ENCODE assay signal across 1 cellular context in the genomic region with DNA sequence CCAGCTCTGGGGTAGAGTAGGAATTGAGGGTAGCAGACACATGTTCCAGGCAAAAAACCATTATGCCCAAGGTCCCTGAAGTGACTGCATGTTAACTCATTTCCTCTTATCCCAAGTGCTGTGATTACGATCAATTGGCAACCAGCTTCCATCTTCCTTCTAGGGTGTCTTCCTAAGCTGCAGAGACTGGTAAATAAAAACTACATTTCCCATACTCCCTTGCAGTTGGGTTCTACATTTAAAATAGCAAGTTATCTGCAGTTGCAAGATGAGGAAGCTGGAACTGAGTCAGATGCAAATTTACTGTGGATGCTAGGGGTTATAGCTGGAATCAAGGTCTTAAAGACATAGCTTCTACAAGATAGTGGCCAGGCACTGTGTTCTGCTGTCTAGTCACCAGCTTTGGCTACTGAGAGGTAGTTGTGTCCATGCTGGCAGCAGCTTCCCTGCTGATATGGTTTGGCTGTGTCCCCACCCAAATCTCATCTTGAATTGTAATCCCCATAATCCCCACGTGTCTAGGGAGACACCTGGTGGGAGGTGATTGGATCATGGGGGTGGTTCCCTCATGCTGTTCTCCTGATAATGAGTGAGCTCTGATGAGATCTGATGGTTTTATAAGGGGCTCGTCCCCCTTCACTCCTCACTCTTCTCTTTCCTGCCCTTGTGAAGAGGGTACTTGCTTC.
TF ChIP-seq lines count a peak whose summit lies in the region.

No MANE protein-coding gene starts in this region.

TF ChIP-seq in K562, 482 proteins besides CTCF, POLR2A, EP300 and RAD21 (continued from another document):
- TF ChIP-seq TCF3 (CRISPR knock-in tag; IDR thresholded peaks at IDR 0.05) = 0 out of 2 replicates have a peak, but pooled peaks have one; percentile 39
- 0 out of 2 replicates have a peak, but pooled peaks have one; percentile 5 for TF ChIP-seq TEAD4 (IDR thresholded peaks at IDR 0.05; ENCODE audit: low read length)
- no peak for TF ChIP-seq TEAD4 (CRISPR knock-in tag; IDR thresholded peaks at IDR 0.05; ENCODE audit: borderline replicate concordance)
- TF ChIP-seq, protein P1, sequence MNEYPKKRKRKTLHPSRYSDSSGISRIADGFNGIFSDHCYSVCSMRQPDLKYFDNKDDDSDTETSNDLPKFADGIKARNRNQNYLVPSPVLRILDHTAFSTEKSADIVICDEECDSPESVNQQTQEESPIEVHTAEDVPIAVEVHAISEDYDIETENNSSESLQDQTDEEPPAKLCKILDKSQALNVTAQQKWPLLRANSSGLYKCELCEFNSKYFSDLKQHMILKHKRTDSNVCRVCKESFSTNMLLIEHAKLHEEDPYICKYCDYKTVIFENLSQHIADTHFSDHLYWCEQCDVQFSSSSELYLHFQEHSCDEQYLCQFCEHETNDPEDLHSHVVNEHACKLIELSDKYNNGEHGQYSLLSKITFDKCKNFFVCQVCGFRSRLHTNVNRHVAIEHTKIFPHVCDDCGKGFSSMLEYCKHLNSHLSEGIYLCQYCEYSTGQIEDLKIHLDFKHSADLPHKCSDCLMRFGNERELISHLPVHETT (CRISPR knock-in tag; conservative IDR thresholded peaks at IDR 0.05 in 1 of 2, IDR thresholded peaks at IDR 0.05 in 1 of 2) = no peak
- TF ChIP-seq XRCC5 (IDR thresholded peaks at IDR 0.05; ENCODE audit: low read depth, low read length) = no peak
- 0 out of 2 replicates have a peak, but pooled peaks have one; percentile 40 for TF ChIP-seq HMBOX1 (IDR thresholded peaks at IDR 0.05)
- no peak for TF ChIP-seq SP1 (CRISPR knock-in tag; IDR thresholded peaks at IDR 0.05)
- TF ChIP-seq MAZ (CRISPR knock-in tag; conservative IDR thresholded peaks at IDR 0.05 in 1 of 2, IDR thresholded peaks at IDR 0.05 in 1 of 2) = 0 out of 4 replicates have a peak, but pooled peaks of 1 of the 2 experiments have one; percentile 11
- TF ChIP-seq, protein P2, sequence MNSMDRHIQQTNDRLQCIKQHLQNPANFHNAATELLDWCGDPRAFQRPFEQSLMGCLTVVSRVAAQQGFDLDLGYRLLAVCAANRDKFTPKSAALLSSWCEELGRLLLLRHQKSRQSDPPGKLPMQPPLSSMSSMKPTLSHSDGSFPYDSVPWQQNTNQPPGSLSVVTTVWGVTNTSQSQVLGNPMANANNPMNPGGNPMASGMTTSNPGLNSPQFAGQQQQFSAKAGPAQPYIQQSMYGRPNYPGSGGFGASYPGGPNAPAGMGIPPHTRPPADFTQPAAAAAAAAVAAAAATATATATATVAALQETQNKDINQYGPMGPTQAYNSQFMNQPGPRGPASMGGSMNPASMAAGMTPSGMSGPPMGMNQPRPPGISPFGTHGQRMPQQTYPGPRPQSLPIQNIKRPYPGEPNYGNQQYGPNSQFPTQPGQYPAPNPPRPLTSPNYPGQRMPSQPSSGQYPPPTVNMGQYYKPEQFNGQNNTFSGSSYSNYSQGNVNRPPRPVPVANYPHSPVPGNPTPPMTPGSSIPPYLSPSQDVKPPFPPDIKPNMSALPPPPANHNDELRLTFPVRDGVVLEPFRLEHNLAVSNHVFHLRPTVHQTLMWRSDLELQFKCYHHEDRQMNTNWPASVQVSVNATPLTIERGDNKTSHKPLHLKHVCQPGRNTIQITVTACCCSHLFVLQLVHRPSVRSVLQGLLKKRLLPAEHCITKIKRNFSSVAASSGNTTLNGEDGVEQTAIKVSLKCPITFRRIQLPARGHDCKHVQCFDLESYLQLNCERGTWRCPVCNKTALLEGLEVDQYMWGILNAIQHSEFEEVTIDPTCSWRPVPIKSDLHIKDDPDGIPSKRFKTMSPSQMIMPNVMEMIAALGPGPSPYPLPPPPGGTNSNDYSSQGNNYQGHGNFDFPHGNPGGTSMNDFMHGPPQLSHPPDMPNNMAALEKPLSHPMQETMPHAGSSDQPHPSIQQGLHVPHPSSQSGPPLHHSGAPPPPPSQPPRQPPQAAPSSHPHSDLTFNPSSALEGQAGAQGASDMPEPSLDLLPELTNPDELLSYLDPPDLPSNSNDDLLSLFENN (IDR thresholded peaks at IDR 0.05; ENCODE audit: low read depth in 2 of 2, low read length in 2 of 2) = no peak
- peak in 1 of 2 experiments; percentile 26; a peak in 1 of 4 replicates for TF ChIP-seq TRIM24 (IDR thresholded peaks at IDR 0.05)
- peak; percentile 52; the same call in 1 of the 2 replicates for TF ChIP-seq JUND (IDR thresholded peaks at IDR 0.05; ENCODE audit: borderline replicate concordance, low read depth, low read length)
- TF ChIP-seq JUND (tag; IDR thresholded peaks at IDR 0.05; ENCODE audit: borderline replicate concordance, low read depth, low read length) = no peak; the same call in 2 of the 3 replicates
- TF ChIP-seq CHD4 (IDR thresholded peaks at IDR 0.05; ENCODE audit: insufficient read depth, insufficient replicate concordance, low read depth, low read length, poor library complexity, severe bottlenecking) = no peak
- TF ChIP-seq SIX5 (IDR thresholded peaks at IDR 0.05; ENCODE audit: borderline replicate concordance in 1 of 2, insufficient read depth in 1 of 2, low read depth in 1 of 2, low read length in 2 of 2) = peak; percentile 19 to 35; a peak in 1 of 4 replicates
- TF ChIP-seq, protein P3, sequence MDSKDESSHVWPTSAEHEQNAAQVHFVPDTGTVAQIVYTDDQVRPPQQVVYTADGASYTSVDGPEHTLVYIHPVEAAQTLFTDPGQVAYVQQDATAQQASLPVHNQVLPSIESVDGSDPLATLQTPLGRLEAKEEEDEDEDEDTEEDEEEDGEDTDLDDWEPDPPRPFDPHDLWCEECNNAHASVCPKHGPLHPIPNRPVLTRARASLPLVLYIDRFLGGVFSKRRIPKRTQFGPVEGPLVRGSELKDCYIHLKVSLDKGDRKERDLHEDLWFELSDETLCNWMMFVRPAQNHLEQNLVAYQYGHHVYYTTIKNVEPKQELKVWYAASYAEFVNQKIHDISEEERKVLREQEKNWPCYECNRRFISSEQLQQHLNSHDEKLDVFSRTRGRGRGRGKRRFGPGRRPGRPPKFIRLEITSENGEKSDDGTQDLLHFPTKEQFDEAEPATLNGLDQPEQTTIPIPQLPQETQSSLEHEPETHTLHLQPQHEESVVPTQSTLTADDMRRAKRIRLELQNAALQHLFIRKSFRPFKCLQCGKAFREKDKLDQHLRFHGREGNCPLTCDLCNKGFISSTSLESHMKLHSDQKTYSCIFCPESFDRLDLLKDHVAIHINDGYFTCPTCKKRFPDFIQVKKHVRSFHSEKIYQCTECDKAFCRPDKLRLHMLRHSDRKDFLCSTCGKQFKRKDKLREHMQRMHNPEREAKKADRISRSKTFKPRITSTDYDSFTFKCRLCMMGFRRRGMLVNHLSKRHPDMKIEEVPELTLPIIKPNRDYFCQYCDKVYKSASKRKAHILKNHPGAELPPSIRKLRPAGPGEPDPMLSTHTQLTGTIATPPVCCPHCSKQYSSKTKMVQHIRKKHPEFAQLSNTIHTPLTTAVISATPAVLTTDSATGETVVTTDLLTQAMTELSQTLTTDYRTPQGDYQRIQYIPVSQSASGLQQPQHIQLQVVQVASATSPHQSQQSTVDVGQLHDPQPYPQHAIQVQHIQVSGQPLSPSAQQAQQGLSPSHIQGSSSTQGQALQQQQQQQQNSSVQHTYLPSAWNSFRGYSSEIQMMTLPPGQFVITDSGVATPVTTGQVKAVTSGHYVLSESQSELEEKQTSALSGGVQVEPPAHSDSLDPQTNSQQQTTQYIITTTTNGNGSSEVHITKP (IDR thresholded peaks at IDR 0.05; ENCODE audit: partially characterized antibody) = peak; percentile 79
- 0 out of 2 replicates have a peak, but pooled peaks have one; percentile 46 for TF ChIP-seq CREB3L1 (IDR thresholded peaks at IDR 0.05; ENCODE audit: borderline replicate concordance, low read depth)
- no peak for TF ChIP-seq ZNF766 (CRISPR knock-in tag; conservative IDR thresholded peaks at IDR 0.05)
- no peak for TF ChIP-seq KDM1A (IDR thresholded peaks at IDR 0.05)
- TF ChIP-seq CC2D1A (IDR thresholded peaks at IDR 0.05) = peak; percentile 90
- TF ChIP-seq ZNF431 (CRISPR knock-in tag; IDR thresholded peaks at IDR 0.05) = no peak
- TF ChIP-seq, protein P4, sequence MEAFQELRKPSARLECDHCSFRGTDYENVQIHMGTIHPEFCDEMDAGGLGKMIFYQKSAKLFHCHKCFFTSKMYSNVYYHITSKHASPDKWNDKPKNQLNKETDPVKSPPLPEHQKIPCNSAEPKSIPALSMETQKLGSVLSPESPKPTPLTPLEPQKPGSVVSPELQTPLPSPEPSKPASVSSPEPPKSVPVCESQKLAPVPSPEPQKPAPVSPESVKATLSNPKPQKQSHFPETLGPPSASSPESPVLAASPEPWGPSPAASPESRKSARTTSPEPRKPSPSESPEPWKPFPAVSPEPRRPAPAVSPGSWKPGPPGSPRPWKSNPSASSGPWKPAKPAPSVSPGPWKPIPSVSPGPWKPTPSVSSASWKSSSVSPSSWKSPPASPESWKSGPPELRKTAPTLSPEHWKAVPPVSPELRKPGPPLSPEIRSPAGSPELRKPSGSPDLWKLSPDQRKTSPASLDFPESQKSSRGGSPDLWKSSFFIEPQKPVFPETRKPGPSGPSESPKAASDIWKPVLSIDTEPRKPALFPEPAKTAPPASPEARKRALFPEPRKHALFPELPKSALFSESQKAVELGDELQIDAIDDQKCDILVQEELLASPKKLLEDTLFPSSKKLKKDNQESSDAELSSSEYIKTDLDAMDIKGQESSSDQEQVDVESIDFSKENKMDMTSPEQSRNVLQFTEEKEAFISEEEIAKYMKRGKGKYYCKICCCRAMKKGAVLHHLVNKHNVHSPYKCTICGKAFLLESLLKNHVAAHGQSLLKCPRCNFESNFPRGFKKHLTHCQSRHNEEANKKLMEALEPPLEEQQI (IDR thresholded peaks at IDR 0.05) = peak; percentile 89; the same call in 1 of the 2 replicates
- no peak for TF ChIP-seq NCOA2 (IDR thresholded peaks at IDR 0.05; ENCODE audit: partially characterized antibody in 2 of 2)
- no peak for TF ChIP-seq MEF2D (tag; conservative IDR thresholded peaks at IDR 0.05; ENCODE audit: low read depth)
- TF ChIP-seq THRAP3 (IDR thresholded peaks at IDR 0.05; ENCODE audit: borderline replicate concordance) = no peak
- TF ChIP-seq MTA3 (IDR thresholded peaks at IDR 0.05; ENCODE audit: borderline replicate concordance) = peak; percentile 33; the same call in 1 of the 2 replicates
- peak; percentile 45; the same call in 1 of the 2 replicates for TF ChIP-seq ZEB2 (IDR thresholded peaks at IDR 0.05)
- TF ChIP-seq ARID1B (IDR thresholded peaks at IDR 0.05) = peak; percentile 14; the same call in 1 of the 2 replicates
- TF ChIP-seq, protein P5, sequence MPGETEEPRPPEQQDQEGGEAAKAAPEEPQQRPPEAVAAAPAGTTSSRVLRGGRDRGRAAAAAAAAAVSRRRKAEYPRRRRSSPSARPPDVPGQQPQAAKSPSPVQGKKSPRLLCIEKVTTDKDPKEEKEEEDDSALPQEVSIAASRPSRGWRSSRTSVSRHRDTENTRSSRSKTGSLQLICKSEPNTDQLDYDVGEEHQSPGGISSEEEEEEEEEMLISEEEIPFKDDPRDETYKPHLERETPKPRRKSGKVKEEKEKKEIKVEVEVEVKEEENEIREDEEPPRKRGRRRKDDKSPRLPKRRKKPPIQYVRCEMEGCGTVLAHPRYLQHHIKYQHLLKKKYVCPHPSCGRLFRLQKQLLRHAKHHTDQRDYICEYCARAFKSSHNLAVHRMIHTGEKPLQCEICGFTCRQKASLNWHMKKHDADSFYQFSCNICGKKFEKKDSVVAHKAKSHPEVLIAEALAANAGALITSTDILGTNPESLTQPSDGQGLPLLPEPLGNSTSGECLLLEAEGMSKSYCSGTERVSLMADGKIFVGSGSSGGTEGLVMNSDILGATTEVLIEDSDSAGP (CRISPR knock-in tag; IDR thresholded peaks at IDR 0.05) = peak; percentile 80; the same call in 1 of the 2 replicates
- 0 out of 2 replicates have a peak, but pooled peaks have one; percentile 11 for TF ChIP-seq ATF7 (IDR thresholded peaks at IDR 0.05)
- TF ChIP-seq TCFL5 (CRISPR knock-in tag; conservative IDR thresholded peaks at IDR 0.05) = no peak
TF ChIP-seq in K562: peak in this region for 33.
